Comparison of ENCODE assay signal across 1 cellular context in the genomic region with DNA sequence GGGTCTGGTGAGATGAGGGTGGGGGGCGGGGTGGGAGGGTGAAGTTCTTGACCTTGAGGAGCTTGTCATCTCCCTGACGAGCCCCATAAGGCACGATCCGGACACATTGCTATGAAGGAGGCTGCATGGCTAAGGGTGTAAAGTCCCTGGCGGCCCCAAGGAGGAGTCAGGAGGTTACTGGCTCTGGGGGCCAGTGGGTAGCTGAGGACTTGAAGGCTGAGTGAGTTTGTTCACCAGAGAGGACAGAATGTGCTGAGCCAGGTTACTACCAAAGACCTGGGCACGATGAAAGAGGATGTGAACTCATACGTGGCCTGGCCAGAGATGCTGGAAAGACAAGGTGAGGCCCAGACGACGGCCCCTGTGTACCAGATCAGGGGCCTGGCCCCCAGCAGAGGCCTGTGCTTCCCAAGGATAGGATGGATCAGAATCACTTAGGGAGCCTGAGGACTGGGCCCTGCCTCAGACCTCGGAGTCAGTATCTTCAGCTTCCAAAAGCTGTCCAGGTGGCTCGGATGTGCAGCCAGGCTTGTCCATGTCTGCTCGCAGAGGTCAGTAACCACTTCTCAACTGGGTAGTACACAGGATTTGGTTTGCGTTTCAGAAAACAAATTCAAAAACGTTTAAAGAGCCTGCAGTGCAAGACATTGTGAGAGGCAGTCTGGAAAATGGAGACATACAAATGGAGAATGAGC.
TF ChIP-seq lines count a peak whose summit lies in the region.

No MANE protein-coding gene starts in this region.

TF ChIP-seq in WTC11, 78 proteins besides CTCF, POLR2A, EP300 and RAD21 (continued from another document):
- TF ChIP-seq RELA (CRISPR knock-in tag; IDR thresholded peaks at IDR 0.05; ENCODE audit: borderline replicate concordance) = no peak
- no peak for TF ChIP-seq TCF7 (CRISPR knock-in tag; IDR thresholded peaks at IDR 0.05; ENCODE audit: low read depth)
- TF ChIP-seq, protein P1, sequence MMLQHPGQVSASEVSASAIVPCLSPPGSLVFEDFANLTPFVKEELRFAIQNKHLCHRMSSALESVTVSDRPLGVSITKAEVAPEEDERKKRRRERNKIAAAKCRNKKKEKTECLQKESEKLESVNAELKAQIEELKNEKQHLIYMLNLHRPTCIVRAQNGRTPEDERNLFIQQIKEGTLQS (CRISPR knock-in tag; conservative IDR thresholded peaks at IDR 0.05) = no peak
- TF ChIP-seq, protein P2, sequence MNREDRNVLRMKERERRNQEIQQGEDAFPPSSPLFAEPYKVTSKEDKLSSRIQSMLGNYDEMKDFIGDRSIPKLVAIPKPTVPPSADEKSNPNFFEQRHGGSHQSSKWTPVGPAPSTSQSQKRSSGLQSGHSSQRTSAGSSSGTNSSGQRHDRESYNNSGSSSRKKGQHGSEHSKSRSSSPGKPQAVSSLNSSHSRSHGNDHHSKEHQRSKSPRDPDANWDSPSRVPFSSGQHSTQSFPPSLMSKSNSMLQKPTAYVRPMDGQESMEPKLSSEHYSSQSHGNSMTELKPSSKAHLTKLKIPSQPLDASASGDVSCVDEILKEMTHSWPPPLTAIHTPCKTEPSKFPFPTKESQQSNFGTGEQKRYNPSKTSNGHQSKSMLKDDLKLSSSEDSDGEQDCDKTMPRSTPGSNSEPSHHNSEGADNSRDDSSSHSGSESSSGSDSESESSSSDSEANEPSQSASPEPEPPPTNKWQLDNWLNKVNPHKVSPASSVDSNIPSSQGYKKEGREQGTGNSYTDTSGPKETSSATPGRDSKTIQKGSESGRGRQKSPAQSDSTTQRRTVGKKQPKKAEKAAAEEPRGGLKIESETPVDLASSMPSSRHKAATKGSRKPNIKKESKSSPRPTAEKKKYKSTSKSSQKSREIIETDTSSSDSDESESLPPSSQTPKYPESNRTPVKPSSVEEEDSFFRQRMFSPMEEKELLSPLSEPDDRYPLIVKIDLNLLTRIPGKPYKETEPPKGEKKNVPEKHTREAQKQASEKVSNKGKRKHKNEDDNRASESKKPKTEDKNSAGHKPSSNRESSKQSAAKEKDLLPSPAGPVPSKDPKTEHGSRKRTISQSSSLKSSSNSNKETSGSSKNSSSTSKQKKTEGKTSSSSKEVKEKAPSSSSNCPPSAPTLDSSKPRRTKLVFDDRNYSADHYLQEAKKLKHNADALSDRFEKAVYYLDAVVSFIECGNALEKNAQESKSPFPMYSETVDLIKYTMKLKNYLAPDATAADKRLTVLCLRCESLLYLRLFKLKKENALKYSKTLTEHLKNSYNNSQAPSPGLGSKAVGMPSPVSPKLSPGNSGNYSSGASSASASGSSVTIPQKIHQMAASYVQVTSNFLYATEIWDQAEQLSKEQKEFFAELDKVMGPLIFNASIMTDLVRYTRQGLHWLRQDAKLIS (CRISPR knock-in tag; IDR thresholded peaks at IDR 0.05; ENCODE audit: borderline replicate concordance) = no peak
- no peak for TF ChIP-seq ZNF532 (CRISPR knock-in tag; IDR thresholded peaks at IDR 0.05; ENCODE audit: borderline replicate concordance)
- no peak for TF ChIP-seq HMGA2 (CRISPR knock-in tag; IDR thresholded peaks at IDR 0.05)
- TF ChIP-seq, protein P3, sequence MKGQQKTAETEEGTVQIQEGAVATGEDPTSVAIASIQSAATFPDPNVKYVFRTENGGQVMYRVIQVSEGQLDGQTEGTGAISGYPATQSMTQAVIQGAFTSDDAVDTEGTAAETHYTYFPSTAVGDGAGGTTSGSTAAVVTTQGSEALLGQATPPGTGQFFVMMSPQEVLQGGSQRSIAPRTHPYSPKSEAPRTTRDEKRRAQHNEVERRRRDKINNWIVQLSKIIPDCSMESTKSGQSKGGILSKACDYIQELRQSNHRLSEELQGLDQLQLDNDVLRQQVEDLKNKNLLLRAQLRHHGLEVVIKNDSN (CRISPR knock-in tag; IDR thresholded peaks at IDR 0.05) = no peak
- TF ChIP-seq, protein P4, sequence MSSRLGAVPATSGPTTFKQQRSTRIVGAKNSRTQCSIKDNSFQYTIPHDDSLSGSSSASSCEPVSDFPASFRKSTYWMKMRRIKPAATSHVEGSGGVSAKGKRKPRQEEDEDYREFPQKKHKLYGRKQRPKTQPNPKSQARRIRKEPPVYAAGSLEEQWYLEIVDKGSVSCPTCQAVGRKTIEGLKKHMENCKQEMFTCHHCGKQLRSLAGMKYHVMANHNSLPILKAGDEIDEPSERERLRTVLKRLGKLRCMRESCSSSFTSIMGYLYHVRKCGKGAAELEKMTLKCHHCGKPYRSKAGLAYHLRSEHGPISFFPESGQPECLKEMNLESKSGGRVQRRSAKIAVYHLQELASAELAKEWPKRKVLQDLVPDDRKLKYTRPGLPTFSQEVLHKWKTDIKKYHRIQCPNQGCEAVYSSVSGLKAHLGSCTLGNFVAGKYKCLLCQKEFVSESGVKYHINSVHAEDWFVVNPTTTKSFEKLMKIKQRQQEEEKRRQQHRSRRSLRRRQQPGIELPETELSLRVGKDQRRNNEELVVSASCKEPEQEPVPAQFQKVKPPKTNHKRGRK (CRISPR knock-in tag; IDR thresholded peaks at IDR 0.05; ENCODE audit: borderline replicate concordance) = no peak
- no peak for TF ChIP-seq ERG (CRISPR knock-in tag; IDR thresholded peaks at IDR 0.05)
